11 cellular contexts compared by ENCODE assay signal in genomic region chr6:150598858-150599198, GRCh38.
DNase-seq lines count a peak whose midpoint lies in the region; ATAC-seq and FAIRE-seq lines count a peak whose summit lies in the region.
"Had no signal": no experiment of that assay in that cellular context is flagged by ENCODE, and none has a peak within 500 bp of the region (broad histone marks: within the 10 kb centered on the region; RNA-seq: fewer than 3 reads in every experiment).

No MANE protein-coding gene starts in this region.

- H3K27me3 Mint-ChIP-seq in stimulated activated naive CD8-positive, alpha-beta T cell treated with anti-CD3 and anti-CD28 coated beads, Interleukin-15, Interleukin-2, amounts not matched to agents 100 ng/mL and 50 ng/mL, for 24 hours = peaks cover 51% of the 10 kb centered on the region
- H3K27me3 Mint-ChIP-seq in activated naive CD8-positive, alpha-beta T cell treated with anti-CD3 and anti-CD28 coated beads, Interleukin-2, amount 50 U/mL, for 24 hours = peaks cover 49% of the 10 kb centered on the region

- H3K9me3 Mint-ChIP-seq in stimulated activated naive CD8-positive, alpha-beta T cell treated with anti-CD3 and anti-CD28 coated beads, Interleukin-15, Interleukin-2, amounts not matched to agents 100 ng/mL and 50 ng/mL, for 24 hours = no peaks in the 10 kb centered on the region
- no peaks in the 10 kb centered on the region for H3K9me3 Mint-ChIP-seq in activated naive CD8-positive, alpha-beta T cell treated with anti-CD3 and anti-CD28 coated beads, Interleukin-2, amount 50 U/mL, for 24 hours

- H3K4me1 ChIP-seq in muscle layer of duodenum (ENCODE audit: control insufficient read depth in 1 of 2, insufficient read depth in 2 of 2, low read length in 2 of 2) = no peaks in the 10 kb centered on the region

- no peak for DNase-seq in stimulated activated naive CD8-positive, alpha-beta T cell treated with anti-CD3 and anti-CD28 coated beads, Interleukin-15, Interleukin-2, amounts not matched to agents 100 U/mL and 50 U/mL, for 24 hours
- DNase-seq in activated naive CD8-positive, alpha-beta T cell treated with anti-CD3 and anti-CD28 coated beads, Interleukin-2, amount 50 U/mL, for 24 hours = no peak
- DNase-seq in NCI-H2171 (lab: John Stamatoyannopoulos, UW) = no peak
- DNase-seq in HTR-8/SVneo (ENCODE audit: insufficient read length, low spot score) = no peak
- DNase-seq: GDM1, NCI-H2029, occipital lobe had no signal

- H3K4me1 Mint-ChIP-seq in stimulated activated naive CD8-positive, alpha-beta T cell treated with anti-CD3 and anti-CD28 coated beads, Interleukin-15, Interleukin-2, amounts not matched to agents 100 ng/mL and 50 ng/mL, for 24 hours (ENCODE audit: low read depth) = peaks cover 34% of the 10 kb centered on the region
- H3K4me1 Mint-ChIP-seq in activated naive CD8-positive, alpha-beta T cell treated with anti-CD3 and anti-CD28 coated beads, Interleukin-2, amount 50 U/mL, for 24 hours = peaks cover 29% of the 10 kb centered on the region

- no peaks in the 10 kb centered on the region for H3K27me3 ChIP-seq in muscle layer of duodenum (ENCODE audit: low read depth, low read length)

- H3K27ac Mint-ChIP-seq in stimulated activated naive CD8-positive, alpha-beta T cell treated with anti-CD3 and anti-CD28 coated beads, Interleukin-15, Interleukin-2, amounts not matched to agents 100 ng/mL and 50 ng/mL, for 24 hours = peak overlapping the region; percentile 87
- H3K27ac Mint-ChIP-seq in activated naive CD8-positive, alpha-beta T cell treated with anti-CD3 and anti-CD28 coated beads, Interleukin-2, amount 50 U/mL, for 24 hours = peak overlapping the region; percentile 86

- peak overlapping the region; percentile 87 for H3K4me3 Mint-ChIP-seq in stimulated activated naive CD8-positive, alpha-beta T cell treated with anti-CD3 and anti-CD28 coated beads, Interleukin-15, Interleukin-2, amounts not matched to agents 100 ng/mL and 50 ng/mL, for 24 hours
- peak overlapping the region; percentile 81 for H3K4me3 Mint-ChIP-seq in activated naive CD8-positive, alpha-beta T cell treated with anti-CD3 and anti-CD28 coated beads, Interleukin-2, amount 50 U/mL, for 24 hours

- H3K27ac ChIP-seq in muscle layer of duodenum (ENCODE audit: low read length) = peak overlapping the region; percentile 82

- no peaks in the 10 kb centered on the region for H3K9me3 ChIP-seq in muscle layer of duodenum (ENCODE audit: control insufficient read depth in 1 of 2, low read length in 2 of 2)

- no peak for ATAC-seq in stimulated activated naive CD8-positive, alpha-beta T cell treated with anti-CD3 and anti-CD28 coated beads, Interleukin-15, Interleukin-2, amounts not matched to agents 100 U/mL and 50 U/mL, for 24 hours
- no peak for ATAC-seq in activated naive CD8-positive, alpha-beta T cell treated with anti-CD3 and anti-CD28 coated beads, Interleukin-2, amount 50 U/mL, for 24 hours
- ATAC-seq in HG02623 (IDR thresholded peaks at IDR 0.05; ENCODE audit: unreplicated experiment) (no peak), GM19351 (IDR thresholded peaks at IDR 0.05; ENCODE audit: unreplicated experiment) (no peak)

- FAIRE-seq in HTR-8/SVneo (lab: Jason Lieb, UNC) = no peak

- H3K36me3 ChIP-seq in muscle layer of duodenum (ENCODE audit: control insufficient read depth in 1 of 2, insufficient read depth in 2 of 2, low read length in 2 of 2) = no peaks in the 10 kb centered on the region

- no peaks in the 10 kb centered on the region for H3K36me3 Mint-ChIP-seq in stimulated activated naive CD8-positive, alpha-beta T cell treated with anti-CD3 and anti-CD28 coated beads, Interleukin-15, Interleukin-2, amounts not matched to agents 100 ng/mL and 50 ng/mL, for 24 hours (ENCODE audit: low read depth)
- H3K36me3 Mint-ChIP-seq in activated naive CD8-positive, alpha-beta T cell treated with anti-CD3 and anti-CD28 coated beads, Interleukin-2, amount 50 U/mL, for 24 hours (ENCODE audit: low read depth) = no peaks in the 10 kb centered on the region

- H3K4me3 ChIP-seq in muscle layer of duodenum (ENCODE audit: low read depth in 1 of 2, low read length in 2 of 2) = peak overlapping the region in 1 of 2 donors; percentile 62
